In the genomic region with DNA sequence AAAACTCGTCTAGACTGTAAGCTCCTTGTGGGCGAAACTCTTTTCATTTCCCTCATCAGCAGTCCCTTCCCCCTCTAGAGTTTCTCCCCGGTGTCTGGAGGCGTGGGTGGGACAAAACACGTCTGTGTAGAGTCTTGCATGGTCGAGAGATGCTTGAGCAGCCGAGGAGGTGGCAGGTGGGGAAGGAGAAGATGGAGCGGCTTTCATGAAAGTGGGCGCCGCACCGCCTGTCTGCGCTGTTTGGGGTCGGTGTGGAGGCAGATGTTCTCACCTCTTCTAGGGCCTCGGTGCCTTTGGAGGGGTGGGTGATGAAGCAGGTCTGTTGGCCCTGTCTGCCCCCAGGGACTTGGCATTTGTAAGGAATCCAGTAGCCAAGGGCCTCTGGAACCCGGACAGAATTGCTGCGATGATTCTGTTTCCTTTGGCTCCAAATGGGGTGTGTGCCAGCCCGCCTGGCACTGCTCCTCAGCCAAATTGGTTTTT, we compare ENCODE assay signal across 8 cellular contexts. TPM values are rescaled to one million over a fixed set of nuclear protein-coding genes. Genes with fewer than 3 reads are reported as not detected.
DNase-seq lines count a peak whose midpoint lies in the region; ATAC-seq and TF ChIP-seq lines count a peak whose summit lies in the region.

No MANE protein-coding gene starts in this region.

- peaks cover 49% of the 10 kb centered on the region for H3K4me1 Mint-ChIP-seq in activated naive CD8-positive, alpha-beta T cell treated with anti-CD3 and anti-CD28 coated beads, Interleukin-2, amount 50 U/mL, for 24 hours

- H3K27me3 ChIP-seq in left lung (no peaks in the 10 kb centered on the region), thymus (ENCODE audit: control insufficient read depth, insufficient read depth) (no peaks in the 10 kb centered on the region)

- H3K9me3 ChIP-seq in left lung: no peaks in the 10 kb centered on the region
- H3K9me3 ChIP-seq in thymus (ENCODE audit: control insufficient read depth): no peaks in the 10 kb centered on the region

- intact Hi-C loops in left lung (cut with DNase I): loop anchor here in 1 of 2 donors (10.0 kb wide), 1 partner anchor 73 kb away; no protein-coding TSS in a partner anchor

- 79% methylated on average over 17 of the region's 17 CpGs for WGBS in thymus

- peak overlapping the region; percentile 90 for H3K27ac Mint-ChIP-seq in activated naive CD8-positive, alpha-beta T cell treated with anti-CD3 and anti-CD28 coated beads, Interleukin-2, amount 50 U/mL, for 24 hours

- H3K27me3 Mint-ChIP-seq in activated naive CD8-positive, alpha-beta T cell treated with anti-CD3 and anti-CD28 coated beads, Interleukin-2, amount 50 U/mL, for 24 hours: no peaks in the 10 kb centered on the region

- no peak for TF ChIP-seq CTCF in left lung (IDR thresholded peaks at IDR 0.05)

- TF ChIP-seq POLR2A in GM18505 (IDR thresholded peaks at IDR 0.05; ENCODE audit: borderline replicate concordance, extremely low read depth, insufficient read depth, insufficient read length): no peak

- peak overlapping the region; percentile 85 for H3K4me3 Mint-ChIP-seq in activated naive CD8-positive, alpha-beta T cell treated with anti-CD3 and anti-CD28 coated beads, Interleukin-2, amount 50 U/mL, for 24 hours

- no peak overlapping the region for H3K27ac ChIP-seq in left lung
- no peak overlapping the region for H3K27ac ChIP-seq in thymus (ENCODE audit: low read depth)

- no peak for ATAC-seq in activated naive CD8-positive, alpha-beta T cell treated with anti-CD3 and anti-CD28 coated beads, Interleukin-2, amount 50 U/mL, for 24 hours
- no peak for ATAC-seq in left lung
- no peak for ATAC-seq in GM18505 (IDR thresholded peaks at IDR 0.05; ENCODE audit: unreplicated experiment)
- ATAC-seq in HG03095 (IDR thresholded peaks at IDR 0.05; ENCODE audit: unreplicated experiment): no peak

- DNase-seq in activated effector memory CD4-positive, alpha-beta T cell treated with anti-CD3 and anti-CD28 coated beads, Interleukin-2, amount 50 U/mL, for 16 hours: peak; percentile 61
- no peak for DNase-seq in activated effector memory CD4-positive, alpha-beta T cell treated with Interleukin-2 at 50 U/mL for 16 hours
- no peak for DNase-seq in activated naive CD8-positive, alpha-beta T cell treated with anti-CD3 and anti-CD28 coated beads, Interleukin-2, amount 50 U/mL, for 24 hours
- DNase-seq in left lung: no peak
- no peak for DNase-seq in NCI-H510A (lab: John Stamatoyannopoulos, UW)

- no peaks in the 10 kb centered on the region for H3K9me3 Mint-ChIP-seq in activated naive CD8-positive, alpha-beta T cell treated with anti-CD3 and anti-CD28 coated beads, Interleukin-2, amount 50 U/mL, for 24 hours

- peaks cover 28% of the 10 kb centered on the region for H3K36me3 Mint-ChIP-seq in activated naive CD8-positive, alpha-beta T cell treated with anti-CD3 and anti-CD28 coated beads, Interleukin-2, amount 50 U/mL, for 24 hours (ENCODE audit: low read depth)

- peaks cover 11 to 34% of the 10 kb centered on the region in 2 donors for H3K4me1 ChIP-seq in left lung
- H3K4me1 ChIP-seq in thymus (ENCODE audit: control insufficient read depth, insufficient read depth, low read length): peaks cover 7% of the 10 kb centered on the region

- H3K36me3 ChIP-seq in left lung (peaks cover 0 to 29% of the 10 kb centered on the region in 2 donors), thymus (ENCODE audit: control insufficient read depth, insufficient read depth) (peaks cover 22% of the 10 kb centered on the region)

- peak overlapping the region; percentile 55 to 58 for H3K4me3 ChIP-seq in left lung
- H3K4me3 ChIP-seq in thymus (ENCODE audit: low read length): peak overlapping the region; percentile 93

RNA-seq across cellular contexts. Expression of a gene that starts 1.2 kb away (rescaled TPM):
- 10 to 100 TPM; 30.8 to 32.9 TPM for total RNA-seq in left lung
- polyA plus RNA-seq in thymus: 9.9 TPM
